1 cellular context compared by ENCODE assay signal in the genomic region with DNA sequence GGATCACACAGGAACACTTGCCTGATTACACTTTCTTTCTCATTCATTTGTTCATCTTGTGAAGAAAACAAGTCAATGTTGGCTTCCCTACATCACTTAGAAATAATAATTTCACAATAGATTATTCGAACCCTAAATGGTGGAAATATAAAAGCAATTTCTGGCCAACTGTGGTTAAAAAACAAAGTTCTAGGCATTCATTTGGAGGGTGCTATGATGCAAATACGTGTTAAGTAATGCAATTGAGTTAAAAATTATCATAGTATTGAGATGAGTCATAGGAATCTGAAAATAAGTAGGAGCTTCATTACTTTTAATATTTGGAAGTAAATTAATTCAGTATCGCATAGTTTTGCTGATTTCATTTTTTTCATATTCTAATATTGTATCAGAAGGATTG.
TF ChIP-seq lines count a peak whose summit lies in the region.

No MANE protein-coding gene starts in this region.

TF ChIP-seq in WTC11, 78 proteins besides CTCF, POLR2A, EP300 and RAD21 (continued from another document):
- TF ChIP-seq, protein P1, sequence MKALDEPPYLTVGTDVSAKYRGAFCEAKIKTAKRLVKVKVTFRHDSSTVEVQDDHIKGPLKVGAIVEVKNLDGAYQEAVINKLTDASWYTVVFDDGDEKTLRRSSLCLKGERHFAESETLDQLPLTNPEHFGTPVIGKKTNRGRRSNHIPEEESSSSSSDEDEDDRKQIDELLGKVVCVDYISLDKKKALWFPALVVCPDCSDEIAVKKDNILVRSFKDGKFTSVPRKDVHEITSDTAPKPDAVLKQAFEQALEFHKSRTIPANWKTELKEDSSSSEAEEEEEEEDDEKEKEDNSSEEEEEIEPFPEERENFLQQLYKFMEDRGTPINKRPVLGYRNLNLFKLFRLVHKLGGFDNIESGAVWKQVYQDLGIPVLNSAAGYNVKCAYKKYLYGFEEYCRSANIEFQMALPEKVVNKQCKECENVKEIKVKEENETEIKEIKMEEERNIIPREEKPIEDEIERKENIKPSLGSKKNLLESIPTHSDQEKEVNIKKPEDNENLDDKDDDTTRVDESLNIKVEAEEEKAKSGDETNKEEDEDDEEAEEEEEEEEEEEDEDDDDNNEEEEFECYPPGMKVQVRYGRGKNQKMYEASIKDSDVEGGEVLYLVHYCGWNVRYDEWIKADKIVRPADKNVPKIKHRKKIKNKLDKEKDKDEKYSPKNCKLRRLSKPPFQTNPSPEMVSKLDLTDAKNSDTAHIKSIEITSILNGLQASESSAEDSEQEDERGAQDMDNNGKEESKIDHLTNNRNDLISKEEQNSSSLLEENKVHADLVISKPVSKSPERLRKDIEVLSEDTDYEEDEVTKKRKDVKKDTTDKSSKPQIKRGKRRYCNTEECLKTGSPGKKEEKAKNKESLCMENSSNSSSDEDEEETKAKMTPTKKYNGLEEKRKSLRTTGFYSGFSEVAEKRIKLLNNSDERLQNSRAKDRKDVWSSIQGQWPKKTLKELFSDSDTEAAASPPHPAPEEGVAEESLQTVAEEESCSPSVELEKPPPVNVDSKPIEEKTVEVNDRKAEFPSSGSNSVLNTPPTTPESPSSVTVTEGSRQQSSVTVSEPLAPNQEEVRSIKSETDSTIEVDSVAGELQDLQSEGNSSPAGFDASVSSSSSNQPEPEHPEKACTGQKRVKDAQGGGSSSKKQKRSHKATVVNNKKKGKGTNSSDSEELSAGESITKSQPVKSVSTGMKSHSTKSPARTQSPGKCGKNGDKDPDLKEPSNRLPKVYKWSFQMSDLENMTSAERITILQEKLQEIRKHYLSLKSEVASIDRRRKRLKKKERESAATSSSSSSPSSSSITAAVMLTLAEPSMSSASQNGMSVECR (CRISPR knock-in tag; IDR thresholded peaks at IDR 0.05; ENCODE audit: borderline replicate concordance), result no peak
- TF ChIP-seq NFE2L1 (CRISPR knock-in tag; IDR thresholded peaks at IDR 0.05), result no peak
- TF ChIP-seq ZNF317 (CRISPR knock-in tag; IDR thresholded peaks at IDR 0.05; ENCODE audit: borderline replicate concordance, low read depth), result no peak
- TF ChIP-seq, protein P2, sequence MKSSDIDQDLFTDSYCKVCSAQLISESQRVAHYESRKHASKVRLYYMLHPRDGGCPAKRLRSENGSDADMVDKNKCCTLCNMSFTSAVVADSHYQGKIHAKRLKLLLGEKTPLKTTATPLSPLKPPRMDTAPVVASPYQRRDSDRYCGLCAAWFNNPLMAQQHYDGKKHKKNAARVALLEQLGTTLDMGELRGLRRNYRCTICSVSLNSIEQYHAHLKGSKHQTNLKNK (CRISPR knock-in tag; IDR thresholded peaks at IDR 0.05), result no peak
- no peak for TF ChIP-seq CREB1 (CRISPR knock-in tag; IDR thresholded peaks at IDR 0.05)
- no peak for TF ChIP-seq ELF4 (CRISPR knock-in tag; IDR thresholded peaks at IDR 0.05; ENCODE audit: low read depth)
- no peak for TF ChIP-seq EMX1 (CRISPR knock-in tag; IDR thresholded peaks at IDR 0.05)
